In genomic region chr2:28054916-28055315, GRCh38 we compare ENCODE assay signal across 11 cellular contexts.
"Had no signal": no experiment of that assay in that cellular context is flagged by ENCODE, and none has a peak within 500 bp of the region (broad histone marks: within the 10 kb centered on the region; RNA-seq: fewer than 3 reads in every experiment).

No MANE protein-coding gene starts in this region.

- H3K9me3 Mint-ChIP-seq: naive thymus-derived CD8-positive, alpha-beta T cell had no signal

- H3K4me3 Mint-ChIP-seq: naive thymus-derived CD8-positive, alpha-beta T cell had no signal

- H3K27ac Mint-ChIP-seq: naive thymus-derived CD8-positive, alpha-beta T cell had no signal

- ATAC-seq: esophagus mucosa; heart right ventricle; left lung; mucosa of descending colon; naive thymus-derived CD8-positive, alpha-beta T cell; right cardiac atrium had no signal

- H3K27me3 Mint-ChIP-seq: naive thymus-derived CD8-positive, alpha-beta T cell had no signal

- DNase-seq: activated CD4-positive, alpha-beta T cell treated with anti-CD3 and anti-CD28 coated beads for 4 hours; activated naive CD4-positive, alpha-beta T cell treated with Interleukin-2 at 50 U/mL for 16 hours; brain microvascular endothelial cell; heart right ventricle; left lung; mucosa of descending colon; naive thymus-derived CD8-positive, alpha-beta T cell; right cardiac atrium; T-helper 9 cell; transverse colon had no signal
